In genomic region chr19:21328402-21328801, GRCh38 we compare ENCODE assay signal across 8 cellular contexts. TPM values are rescaled to one million over a fixed set of nuclear protein-coding genes. Genes with fewer than 3 reads are reported as not detected.
DNase-seq lines count a peak whose midpoint lies in the region; ATAC-seq and TF ChIP-seq lines count a peak whose summit lies in the region.

No MANE protein-coding gene starts in this region.

- peak overlapping the region; percentile 86 for H3K27ac Mint-ChIP-seq in Calu3 (ENCODE audit: unreplicated experiment)
- H3K27ac Mint-ChIP-seq in stimulated activated naive CD8-positive, alpha-beta T cell treated with anti-CD3 and anti-CD28 coated beads, Interleukin-15, amount 100 ng/mL, for 72 hours = peak overlapping the region; percentile 98 to 100

- CTCF ChIA-PET in Calu3 (lab: Charles Lee) = no interaction called here

- H3K27me3 ChIP-seq in Karpas-422 (ENCODE audit: low read length) = no peaks in the 10 kb centered on the region
- H3K27me3 ChIP-seq in iPS-20b (ENCODE audit: insufficient read depth, low read length) = no peaks in the 10 kb centered on the region

- H3K4me3 Mint-ChIP-seq in Calu3 (ENCODE audit: low read depth, unreplicated experiment) = peak overlapping the region; percentile 91
- H3K4me3 Mint-ChIP-seq in stimulated activated naive CD8-positive, alpha-beta T cell treated with anti-CD3 and anti-CD28 coated beads, Interleukin-15, amount 100 ng/mL, for 72 hours = peak overlapping the region; percentile 90 to 99

- BruUV-seq in Calu3 (replicated peaks; lab: Mats Ljungman, UMichigan) = no TSS peak

- no peaks in the 10 kb centered on the region for H4K20me1 ChIP-seq in Karpas-422 (ENCODE audit: insufficient read depth, low read depth, low read length)

- peaks cover 18% of the 10 kb centered on the region for H3K36me3 Mint-ChIP-seq in Calu3 (ENCODE audit: insufficient read depth, unreplicated experiment)

- H3K9ac ChIP-seq in Karpas-422 (ENCODE audit: low read length) (peak overlapping the region; percentile 99), iPS-20b (ENCODE audit: low read depth, low read length) (peak overlapping the region; percentile 98)

- ATAC-seq in stimulated activated naive CD8-positive, alpha-beta T cell treated with anti-CD3 and anti-CD28 coated beads, Interleukin-15, amount 100 ng/mL, for 72 hours = no peak

- H3K4me1 ChIP-seq in Karpas-422 (ENCODE audit: low read length) (peaks cover 11% of the 10 kb centered on the region), iPS-20b (ENCODE audit: insufficient read depth, low read length) (peaks cover 8% of the 10 kb centered on the region; the same call in 1 of the 2 replicates)

- intact Hi-C loops in Calu3 (cut with micrococcal nuclease; ENCODE audit: unreplicated experiment) = no loop called here

- TF ChIP-seq CTCF in Calu3 (IDR thresholded peaks at IDR 0.05; ENCODE audit: unreplicated experiment) = no peak

- H3K9me3 Mint-ChIP-seq in Calu3 (ENCODE audit: low read depth, unreplicated experiment) = peaks cover 2% of the 10 kb centered on the region
- peaks cover 0 to 12% of the 10 kb centered on the region in 2 donors for H3K9me3 Mint-ChIP-seq in stimulated activated naive CD8-positive, alpha-beta T cell treated with anti-CD3 and anti-CD28 coated beads, Interleukin-15, amount 100 ng/mL, for 72 hours

- H3K27ac ChIP-seq in Karpas-422 (ENCODE audit: low read length) = peak overlapping the region; percentile 80
- H3K27ac ChIP-seq in angular gyrus (ENCODE audit: low read depth, low read length) = peak overlapping the region; percentile 95
- peak overlapping the region; percentile 81 for H3K27ac ChIP-seq in iPS-20b (ENCODE audit: low read length)

- H3K9me2 ChIP-seq in Karpas-422 (replicated peaks; ENCODE audit: insufficient read depth, low read length) = no peaks in the 10 kb centered on the region

- H3K4me1 Mint-ChIP-seq in Calu3 (ENCODE audit: low read depth, unreplicated experiment) = no peaks in the 10 kb centered on the region
- H3K4me1 Mint-ChIP-seq in stimulated activated naive CD8-positive, alpha-beta T cell treated with anti-CD3 and anti-CD28 coated beads, Interleukin-15, amount 100 ng/mL, for 72 hours = peaks cover 40% of the 10 kb centered on the region

- no peaks in the 10 kb centered on the region for H3K27me3 Mint-ChIP-seq in Calu3 (ENCODE audit: unreplicated experiment)
- H3K27me3 Mint-ChIP-seq in stimulated activated naive CD8-positive, alpha-beta T cell treated with anti-CD3 and anti-CD28 coated beads, Interleukin-15, amount 100 ng/mL, for 72 hours = no peaks in the 10 kb centered on the region

- DNase-seq in Calu3 = no peak
- peak; percentile 64 for DNase-seq in Karpas-422
- no peak for DNase-seq in stimulated activated naive CD8-positive, alpha-beta T cell treated with anti-CD3 and anti-CD28 coated beads, Interleukin-15, amount 100 ng/mL, for 72 hours
- no peak for DNase-seq in stimulated activated naive CD4-positive, alpha-beta T cell treated with Interleukin-2 at 50 U/mL for 16 hours (lab: John Stamatoyannopoulos, UW)
- DNase-seq in NCI-H2196 (lab: John Stamatoyannopoulos, UW; ENCODE audit: unreplicated experiment) = no peak
- DNase-seq in NCI-H128 (lab: John Stamatoyannopoulos, UW; ENCODE audit: unreplicated experiment) = no peak

- peak overlapping the region; percentile 71 for H3K4me2 ChIP-seq in Karpas-422 (ENCODE audit: low read depth, low read length, poor library complexity, severe bottlenecking)

- H3K9me3 ChIP-seq in Karpas-422 (ENCODE audit: low read length) (peaks cover 14% of the 10 kb centered on the region), iPS-20b (ENCODE audit: insufficient read depth, low read depth, low read length) (peaks cover 13% of the 10 kb centered on the region; the same call in 1 of the 2 replicates)

- H3K79me2 ChIP-seq in Karpas-422 (ENCODE audit: low read length) = peaks cover 57% of the 10 kb centered on the region

- H3K4me3 ChIP-seq in Karpas-422 (ENCODE audit: low read length) (peak overlapping the region; percentile 98), iPS-20b (ENCODE audit: low read length) (peak overlapping the region; percentile 94)

- H3K36me3 ChIP-seq in Karpas-422 (ENCODE audit: insufficient read depth, low read length) (peaks cover 40% of the 10 kb centered on the region), iPS-20b (ENCODE audit: insufficient read depth, low read depth, low read length) (peaks cover 22% of the 10 kb centered on the region)

- H2AFZ ChIP-seq in Karpas-422 (ENCODE audit: low read length) = no peak overlapping the region

RNA-seq across cellular contexts. Expression of gene ZNF708, which starts 0.8 kb away (rescaled TPM):
- total RNA-seq in Calu3 (2022) = 4.9 and 6.0 TPM in 2 replicates
- 17.9 and 60.8 TPM in 2 replicates for total RNA-seq in Karpas-422 (2014; rRNA removed; shearing (Covaris generic); ENCODE audit: low replicate concordance)

RNA-seq across cellular contexts. Expression of gene ZNF738, which starts 30.4 kb away (rescaled TPM):
- 7.4 and 8.2 TPM in 2 replicates for total RNA-seq in Calu3 (2022)
- total RNA-seq in Karpas-422 (2014; rRNA removed; shearing (Covaris generic); ENCODE audit: low replicate concordance) = 43.7 and 49.3 TPM in 2 replicates
